Comparison of ENCODE assay signal across 23 cellular contexts in genomic region chr9:127711831-127712274, GRCh38. TPM values are rescaled to one million over a fixed set of nuclear protein-coding genes. Genes with fewer than 3 reads are reported as not detected.
DNase-seq lines count a peak whose midpoint lies in the region; ATAC-seq and TF ChIP-seq lines count a peak whose summit lies in the region.
"Had no signal": no experiment of that assay in that cellular context is flagged by ENCODE, and none has a peak within 500 bp of the region (broad histone marks: within the 10 kb centered on the region; RNA-seq: fewer than 3 reads in every experiment).

No MANE protein-coding gene starts in this region.

- H3K9ac ChIP-seq in NT2/D1 (ENCODE audit: insufficient read length, low read depth) = peak overlapping the region; percentile 45

- H3K27me3 ChIP-seq in NT2/D1 (ENCODE audit: insufficient read depth, insufficient read length) = peaks cover 16% of the 10 kb centered on the region
- H3K27me3 ChIP-seq: MG63, Peyer's patch, sigmoid colon had no signal

- H3K4me1 ChIP-seq in NT2/D1 (ENCODE audit: insufficient read depth, insufficient read length) = peaks cover 11% of the 10 kb centered on the region

- peaks cover 5% of the 10 kb centered on the region; the same call in 1 of the 2 replicates for H3K9me3 ChIP-seq in NT2/D1 (ENCODE audit: insufficient read depth, low read length)
- H3K9me3 ChIP-seq: MG63, Peyer's patch, sigmoid colon, tibial artery had no signal

- CTCF ChIA-PET in activated CD8-positive, alpha-beta memory T cell treated with anti-CD3 and anti-CD28 coated beads, Interleukin-2, amount 10 ng/mL, durations not matched to agents 7 days and 5 days (lab: Charles Lee) = interaction anchor here (0.7 to 2.6 kb wide), 4 partner anchors 23 to 99 kb away, joined by 3 to 17 read pairs (median 4); partner anchors contain the start of gene TOR2A

- H3K36me3 ChIP-seq in NT2/D1 (ENCODE audit: insufficient read depth, insufficient read length, low read length) = no peaks in the 10 kb centered on the region
- H3K36me3 ChIP-seq: Peyer's patch, sigmoid colon had no signal

- peak; percentile 52 for DNase-seq in DMS 273 treated with DMSO at 0.1 percent for 48 hours (lab: John Stamatoyannopoulos, UW)
- peak; percentile 32 for DNase-seq in NCI-H1092 (lab: John Stamatoyannopoulos, UW)
- DNase-seq in NT2/D1 (ENCODE audit: low read depth, low spot score) = no peak
- no peak for DNase-seq in activated CD8-positive, alpha-beta memory T cell treated with anti-CD3 and anti-CD28 coated beads, Interleukin-2, amount 10 ng/mL, durations not matched to agents 7 days and 5 days
- no peak for DNase-seq in SW480 (ENCODE audit: low spot score)
- DNase-seq: activated CD4-positive, alpha-beta T cell treated with anti-CD3 and anti-CD28 coated beads for 1 hour; activated naive CD8-positive, alpha-beta T cell treated with anti-CD3 and anti-CD28 coated beads, Interleukin-2, amount 10 ng/mL, durations not matched to agents 7 days and 5 days; AML-193; head of caudate nucleus; MG63; NCI-H2029; Peyer's patch; sigmoid colon; stimulated activated naive CD4-positive, alpha-beta T cell; tibial artery had no signal

- H3K4me3 Mint-ChIP-seq in nephron = peak overlapping the region in 2 of 3 experiments; percentile 49 to 55
- no peak overlapping the region for H3K4me3 Mint-ChIP-seq in activated CD8-positive, alpha-beta memory T cell treated with anti-CD3 and anti-CD28 coated beads, Interleukin-2, amount 10 ng/mL, durations not matched to agents 7 days and 5 days

- no peak overlapping the region for H3K4me3 ChIP-seq in NT2/D1 (ENCODE audit: insufficient read length, low read depth)
- H3K4me3 ChIP-seq: MG63, Peyer's patch, sigmoid colon, tibial artery had no signal

- peaks cover 20% of the 10 kb centered on the region for H3K4me1 Mint-ChIP-seq in nephron
- H3K4me1 Mint-ChIP-seq in activated CD8-positive, alpha-beta memory T cell treated with anti-CD3 and anti-CD28 coated beads, Interleukin-2, amount 10 ng/mL, durations not matched to agents 7 days and 5 days = peaks cover 39% of the 10 kb centered on the region

- no peak for TF ChIP-seq CTCF in nephron (IDR thresholded peaks at IDR 0.05; ENCODE audit: unreplicated experiment in 3 of 3)

- ATAC-seq in GM21390 (IDR thresholded peaks at IDR 0.05; ENCODE audit: unreplicated experiment) = no peak
- ATAC-seq in activated CD8-positive, alpha-beta memory T cell treated with anti-CD3 and anti-CD28 coated beads, Interleukin-2, amount 10 ng/mL, durations not matched to agents 7 days and 5 days = no peak

- H3K27me3 Mint-ChIP-seq in nephron (ENCODE audit: low read depth) = no peaks in the 10 kb centered on the region
- no peaks in the 10 kb centered on the region for H3K27me3 Mint-ChIP-seq in activated CD8-positive, alpha-beta memory T cell treated with anti-CD3 and anti-CD28 coated beads, Interleukin-2, amount 10 ng/mL, durations not matched to agents 7 days and 5 days

- H3K27ac Mint-ChIP-seq in nephron = peak overlapping the region in 1 of 3 experiments; percentile 44
- no peak overlapping the region for H3K27ac Mint-ChIP-seq in activated CD8-positive, alpha-beta memory T cell treated with anti-CD3 and anti-CD28 coated beads, Interleukin-2, amount 10 ng/mL, durations not matched to agents 7 days and 5 days
- H3K27ac Mint-ChIP-seq: activated naive CD8-positive, alpha-beta T cell treated with anti-CD3 and anti-CD28 coated beads, Interleukin-2, amount 10 ng/mL, durations not matched to agents 7 days and 5 days; activated T-helper 2 cell treated with anti-CD3 and anti-CD28 coated beads, Interferon-gamma antibody, Interleukin-2, Interleukin-4, amounts not matched to agents 10 μg/mL and 5 μg/mL and 100 μg/mL, durations not matched to agents 14 hours and 24 hours and 36 hours; T-helper 2 cell treated with Interferon-gamma antibody and Interleukin-4, amounts not matched to agents 5 μg/mL and 100 μg/mL, for 36 hours had no signal

- no peaks in the 10 kb centered on the region for H3K9me3 Mint-ChIP-seq in nephron
- H3K9me3 Mint-ChIP-seq in activated CD8-positive, alpha-beta memory T cell treated with anti-CD3 and anti-CD28 coated beads, Interleukin-2, amount 10 ng/mL, durations not matched to agents 7 days and 5 days (ENCODE audit: low read depth) = no peaks in the 10 kb centered on the region
- H3K9me3 Mint-ChIP-seq: activated T-helper 2 cell treated with anti-CD3 and anti-CD28 coated beads, Interferon-gamma antibody, Interleukin-2, Interleukin-4, amounts not matched to agents 10 μg/mL and 5 μg/mL and 100 μg/mL, durations not matched to agents 14 hours and 24 hours and 36 hours had no signal

- no peaks in the 10 kb centered on the region for H3K36me3 Mint-ChIP-seq in nephron (ENCODE audit: low read depth)
- H3K36me3 Mint-ChIP-seq in activated CD8-positive, alpha-beta memory T cell treated with anti-CD3 and anti-CD28 coated beads, Interleukin-2, amount 10 ng/mL, durations not matched to agents 7 days and 5 days = no peaks in the 10 kb centered on the region
- H3K36me3 Mint-ChIP-seq: activated naive CD8-positive, alpha-beta T cell treated with anti-CD3 and anti-CD28 coated beads, Interleukin-2, amount 10 ng/mL, durations not matched to agents 7 days and 5 days; brain had no signal

RNA-seq across cellular contexts. Expression of gene PTRH1, which starts 3.6 kb away (rescaled TPM):
- 10 to 100 TPM; 12.5 to 14.4 TPM for total RNA-seq in activated CD8-positive, alpha-beta memory T cell treated with anti-CD3 and anti-CD28 coated beads, Interleukin-2, amount 10 ng/mL, durations not matched to agents 7 days and 5 days

RNA-seq across cellular contexts. Expression of gene TTC16, which starts 4.0 kb away (rescaled TPM):
- total RNA-seq in activated CD8-positive, alpha-beta memory T cell treated with anti-CD3 and anti-CD28 coated beads, Interleukin-2, amount 10 ng/mL, durations not matched to agents 7 days and 5 days = 1 to 10 TPM; 1.2 to 5.2 TPM
- total RNA-seq: G401, H4, osteocyte, Peyer's patch, sigmoid colon had no signal

RNA-seq across cellular contexts. Expression of gene CFAP157, which starts 5.1 kb away (rescaled TPM):
- total RNA-seq in activated CD8-positive, alpha-beta memory T cell treated with anti-CD3 and anti-CD28 coated beads, Interleukin-2, amount 10 ng/mL, durations not matched to agents 7 days and 5 days = not detected
- total RNA-seq: G401, H4, sigmoid colon had no signal

RNA-seq across cellular contexts. Expression of gene TOR2A, which starts 23.2 kb away (rescaled TPM):
- 10 to 100 TPM; 24.1 to 26.8 TPM for total RNA-seq in activated CD8-positive, alpha-beta memory T cell treated with anti-CD3 and anti-CD28 coated beads, Interleukin-2, amount 10 ng/mL, durations not matched to agents 7 days and 5 days

Comparison
In these comparisons a context has a peak if more than half of its experiments do, and no peak if none do; other contexts are left out.
1. DNase-seq: peak in DMS 273 treated with DMSO at 0.1 percent for 48 hours (single experiment) and NCI-H1092 (single experiment); none in NT2/D1 (single experiment), activated CD8-positive, alpha-beta memory T cell treated with anti-CD3 and anti-CD28 coated beads, Interleukin-2, amount 10 ng/mL, durations not matched to agents 7 days and 5 days (single experiment) and SW480 (single experiment).